7 cellular contexts compared by ENCODE assay signal in genomic region chr5:134471858-134472449, GRCh38. TPM values are rescaled to one million over a fixed set of nuclear protein-coding genes. Genes with fewer than 3 reads are reported as not detected.
A peak's percentile ranks its signal among the peaks of the same experiment; 100 is the strongest.
DNase-seq lines count a peak whose midpoint lies in the region; ATAC-seq, FAIRE-seq and TF ChIP-seq lines count a peak whose summit lies in the region.
"Not testable (repeated sequence)": the region's sequence is repeated elsewhere in the genome, so short reads cannot be mapped to it uniquely, and the experiment has no call there.

No MANE protein-coding gene starts in this region.

- H3K27ac ChIP-seq in RWPE2 (ENCODE audit: poor library complexity, severe bottlenecking); endodermal cell (ENCODE audit: low read depth, low read length); kidney (ENCODE audit: low read depth in 2 of 2, low read length in 2 of 2): not testable (repeated sequence)

- H3K4me1 Mint-ChIP-seq in activated T-cell treated with anti-CD3 and anti-CD28 coated beads, Interleukin-2, amount 50 U/mL, for 4 hours (ENCODE audit: low read depth); endodermal cell: not testable (repeated sequence)

- DNase-seq in RWPE2 (ENCODE audit: low spot score) (peak; percentile 9), endodermal cell (peak; percentile 10), kidney (peak; percentile 7), mesenteric fat pad (ENCODE audit: low spot score) (peak; percentile 35)
- not testable (repeated sequence) for DNase-seq in activated T-cell treated with anti-CD3 and anti-CD28 coated beads, Interleukin-2, amount 50 U/mL, for 4 hours; activated naive CD4-positive, alpha-beta T cell treated with anti-CD3 and anti-CD28 coated beads, Interleukin-2, amount 50 U/mL, for 72 hours (ENCODE audit: low spot score in 2 of 2); stimulated activated naive CD8-positive, alpha-beta T cell treated with anti-CD3 and anti-CD28 coated beads, Interleukin-15, Interleukin-2, amounts not matched to agents 100 U/mL and 50 U/mL, for 24 hours

- not testable (repeated sequence) for TF ChIP-seq CTCF in RWPE2 (IDR thresholded peaks at IDR 0.05; ENCODE audit: poor library complexity, severe bottlenecking); endodermal cell (conservative IDR thresholded peaks at IDR 0.05); kidney (IDR thresholded peaks at IDR 0.05; ENCODE audit: borderline replicate concordance, extremely low read depth, insufficient read depth)

- intact Hi-C loops in kidney (cut with DNase I): not testable (repeated sequence)

- not testable (repeated sequence) for H3K27me3 Mint-ChIP-seq in activated T-cell treated with anti-CD3 and anti-CD28 coated beads, Interleukin-2, amount 50 U/mL, for 4 hours (ENCODE audit: low read depth); endodermal cell (ENCODE audit: insufficient read depth)

- not testable (repeated sequence) for H3K36me3 Mint-ChIP-seq in activated T-cell treated with anti-CD3 and anti-CD28 coated beads, Interleukin-2, amount 50 U/mL, for 4 hours (ENCODE audit: insufficient read depth); activated naive CD4-positive, alpha-beta T cell treated with anti-CD3 and anti-CD28 coated beads, Interleukin-2, amount 50 U/mL, for 72 hours; endodermal cell (ENCODE audit: low read depth)

- H3K36me3 ChIP-seq in RWPE2 (ENCODE audit: low read depth); endodermal cell (ENCODE audit: control insufficient read depth, insufficient read depth, low read length); kidney (ENCODE audit: control insufficient read depth in 1 of 2, insufficient read depth in 2 of 2, low read length in 2 of 2): not testable (repeated sequence)

- not testable (repeated sequence) for H3K27me3 ChIP-seq in RWPE2 (ENCODE audit: insufficient read depth, poor library complexity, severe bottlenecking); endodermal cell (ENCODE audit: control insufficient read depth, insufficient read depth, low read length, poor library complexity, severe bottlenecking)

- not testable (repeated sequence) for H3K4me3 ChIP-seq in RWPE2 (ENCODE audit: severe bottlenecking); endodermal cell (ENCODE audit: low read length); kidney (ENCODE audit: low read length in 2 of 2)

- H3K4me3 Mint-ChIP-seq in activated T-cell treated with anti-CD3 and anti-CD28 coated beads, Interleukin-2, amount 50 U/mL, for 4 hours; endodermal cell: not testable (repeated sequence)

- whole genome bisulfite sequencing in endodermal cell (ENCODE audit: insufficient coverage in 1 of 2, insufficient read length in 1 of 2), 2 experiments: 92% methylated on average over 4 to 7 of the region's 7 CpGs

- peaks cover 12% of the 10 kb centered on the region for H3K9me3 Mint-ChIP-seq in activated T-cell treated with anti-CD3 and anti-CD28 coated beads, Interleukin-2, amount 50 U/mL, for 4 hours
- H3K9me3 Mint-ChIP-seq in activated naive CD4-positive, alpha-beta T cell treated with anti-CD3 and anti-CD28 coated beads, Interleukin-2, amount 50 U/mL, for 72 hours: peaks cover 9 to 10% of the 10 kb centered on the region in 2 donors
- H3K9me3 Mint-ChIP-seq in endodermal cell: peaks cover 11% of the 10 kb centered on the region

- not testable (repeated sequence) for H3K9me3 ChIP-seq in RWPE2 (ENCODE audit: severe bottlenecking); endodermal cell (ENCODE audit: control insufficient read depth, low read length); kidney (ENCODE audit: control insufficient read depth in 1 of 2, low read length in 2 of 2)

- not testable (repeated sequence) for H3K27ac Mint-ChIP-seq in activated naive CD4-positive, alpha-beta T cell treated with anti-CD3 and anti-CD28 coated beads, Interleukin-2, amount 50 U/mL, for 72 hours; endodermal cell

- FAIRE-seq in kidney (lab: Jason Lieb, UNC): not testable (repeated sequence)

- ATAC-seq in RWPE2 (ENCODE audit: low read depth): not testable (repeated sequence)
- peak; percentile 34 to 52 for ATAC-seq in activated T-cell treated with anti-CD3 and anti-CD28 coated beads, Interleukin-2, amount 50 U/mL, for 4 hours
- peak; percentile 11 to 52 for ATAC-seq in activated naive CD4-positive, alpha-beta T cell treated with anti-CD3 and anti-CD28 coated beads, Interleukin-2, amount 50 U/mL, for 72 hours
- peak; percentile 9 for ATAC-seq in stimulated activated naive CD8-positive, alpha-beta T cell treated with anti-CD3 and anti-CD28 coated beads, Interleukin-15, Interleukin-2, amounts not matched to agents 100 U/mL and 50 U/mL, for 24 hours

- H3K4me1 ChIP-seq in RWPE2 (ENCODE audit: insufficient read depth, poor library complexity, severe bottlenecking); endodermal cell (ENCODE audit: control insufficient read depth, insufficient read depth, low read length); kidney (ENCODE audit: control insufficient read depth in 1 of 2, insufficient read depth in 1 of 2, low read depth in 1 of 2, low read length in 2 of 2): not testable (repeated sequence)

- H3K9ac ChIP-seq in endodermal cell (ENCODE audit: extremely low read depth, low read length, poor library complexity, severe bottlenecking); kidney (ENCODE audit: low read length in 2 of 2): not testable (repeated sequence)

RNA-seq across cellular contexts. Expression of gene JADE2, which starts 53.5 kb away (rescaled TPM):
- 10 to 100 TPM; 73.6 to 83.6 (median 76.8) TPM for total RNA-seq in activated T-cell treated with anti-CD3 and anti-CD28 coated beads, Interleukin-2, amount 50 U/mL, for 4 hours
- 10 to 100 TPM; 73.4 to 80.8 TPM for total RNA-seq in activated naive CD4-positive, alpha-beta T cell treated with anti-CD3 and anti-CD28 coated beads, Interleukin-2, amount 50 U/mL, for 72 hours
- total RNA-seq in endodermal cell (10 to 100 TPM; 33.9 to 51.9 TPM), kidney (99.6 TPM), mesenteric fat pad (31.6 TPM)
- 4.3 TPM for polyA plus RNA-seq in endodermal cell (2013, experiment 1 of 2)
- 4.5 TPM for polyA plus RNA-seq in endodermal cell (2013, experiment 2 of 2)
- 9.2 TPM for polyA plus RNA-seq in kidney (ENCODE audit: insufficient read depth, low read depth, low replicate concordance)
